In genomic region chr22:37206841-37207821, GRCh38 we compare ENCODE assay signal across 24 cellular contexts. TPM values are rescaled to one million over a fixed set of nuclear protein-coding genes. Genes with fewer than 3 reads are reported as not detected.
DNase-seq lines count a peak whose midpoint lies in the region; ATAC-seq, FAIRE-seq and TF ChIP-seq lines count a peak whose summit lies in the region.
"Had no signal": no experiment of that assay in that cellular context is flagged by ENCODE, and none has a peak within 500 bp of the region (broad histone marks: within the 10 kb centered on the region; RNA-seq: fewer than 3 reads in every experiment).

No MANE protein-coding gene starts in this region.

- no peak overlapping the region for H3K4me3 ChIP-seq in CD8-positive, alpha-beta T cell (ENCODE audit: low read depth, low read length)
- H3K4me3 ChIP-seq in HepG2 (replicated peaks in 1 of 3; ENCODE audit: insufficient read depth in 1 of 3, low read depth in 2 of 3, low read length in 3 of 3) = no peak overlapping the region
- no peak overlapping the region for H3K4me3 ChIP-seq in spleen
- H3K4me3 ChIP-seq: heart right ventricle, prostate gland, tibial nerve had no signal

- H3K27me3 Mint-ChIP-seq in activated T-cell treated with anti-CD3 and anti-CD28 coated beads, Interleukin-2, amount 50 U/mL, for 72 hours (ENCODE audit: low read depth) = no peaks in the 10 kb centered on the region
- no peaks in the 10 kb centered on the region for H3K27me3 Mint-ChIP-seq in CD8-positive, alpha-beta T cell (ENCODE audit: low read depth)

- peak; percentile 16 for DNase-seq in activated T-cell treated with anti-CD3 and anti-CD28 coated beads, Interleukin-2, amount 50 U/mL, for 1 hour
- no peak for DNase-seq in activated T-cell treated with anti-CD3 and anti-CD28 coated beads, Interleukin-2, amount 50 U/mL, for 72 hours
- peak in 2 of 7 experiments; percentile 20 to 47 for DNase-seq in CD8-positive, alpha-beta T cell
- DNase-seq in HepG2 (ENCODE audit: low spot score) (no peak), spleen (peak; percentile 71), NCI-H2196 treated with DMSO at 0.1 percent for 48 hours (lab: John Stamatoyannopoulos, UW; ENCODE audit: unreplicated experiment) (no peak)
- DNase-seq: cerebellar nuclear complex; heart right ventricle; midbrain; NCI-H2227 treated with DMSO at 0.1 percent for 48 hours; NCI-H748 treated with DMSO at 0.1 percent for 48 hours; nephron progenitor cell; stimulated activated CD4-positive, alpha-beta T cell treated with anti-CD3 and anti-CD28 coated beads, Interleukin-2, amount 100 ng/mL, for 24 hours had no signal

- TF ChIP-seq EP300 in HepG2 (IDR thresholded peaks at IDR 0.05; ENCODE audit: low read depth in 2 of 2, low read length in 2 of 2) (no peak), HepG2 (CRISPR knock-in tag; IDR thresholded peaks at IDR 0.05; ENCODE audit: borderline replicate concordance) (no peak)

- H3K9me3 Mint-ChIP-seq in activated T-cell treated with anti-CD3 and anti-CD28 coated beads, Interleukin-2, amount 50 U/mL, for 72 hours = no peaks in the 10 kb centered on the region
- H3K9me3 Mint-ChIP-seq in CD8-positive, alpha-beta T cell = no peaks in the 10 kb centered on the region
- H3K9me3 Mint-ChIP-seq: nephron progenitor cell had no signal

- intact Hi-C loops in CD8-positive, alpha-beta T cell (cut with DNase I, micrococcal nuclease) = no loop called here
- intact Hi-C loops in HepG2 (cut with micrococcal nuclease; ENCODE audit: unreplicated experiment) = no loop called here
- intact Hi-C loops in spleen (cut with DNase I; ENCODE audit: low total_unique reads) = no loop called here

- H3K36me3 ChIP-seq in CD8-positive, alpha-beta T cell (ENCODE audit: insufficient read depth, low read length) = no peaks in the 10 kb centered on the region
- H3K36me3 ChIP-seq in HepG2 (replicated peaks in 1 of 2; ENCODE audit: control insufficient read depth in 1 of 2, insufficient read depth in 2 of 2, low read length in 2 of 2) = no peaks in the 10 kb centered on the region
- H3K36me3 ChIP-seq in spleen = no peaks in the 10 kb centered on the region
- H3K36me3 ChIP-seq: heart right ventricle, prostate gland, tibial nerve had no signal

- no peak for FAIRE-seq in HepG2 (lab: Jason Lieb, UNC)

- TF ChIP-seq RAD21 in HepG2 (CRISPR knock-in tag; IDR thresholded peaks at IDR 0.05) = no peak

- H3K27ac Mint-ChIP-seq in activated T-cell treated with anti-CD3 and anti-CD28 coated beads, Interleukin-2, amount 50 U/mL, for 72 hours = no peak overlapping the region
- peak overlapping the region; percentile 92 for H3K27ac Mint-ChIP-seq in CD8-positive, alpha-beta T cell
- H3K27ac Mint-ChIP-seq: nephron progenitor cell had no signal

- in situ Hi-C loops in HepG2 (cut with HindIII; ENCODE audit: extremely low pct_ligation_motif_present, low pct_unique_long_range_greater_than_20kb) = no loop called here

- no peak overlapping the region for H3K27ac ChIP-seq in CD8-positive, alpha-beta T cell (ENCODE audit: low read depth, low read length)
- H3K27ac ChIP-seq in HepG2 (ENCODE audit: extremely low read length, insufficient read depth, low read length) = no peak overlapping the region
- no peak overlapping the region for H3K27ac ChIP-seq in spleen
- H3K27ac ChIP-seq: epithelial cell of prostate, heart right ventricle, KMS-11, prostate gland, tibial nerve had no signal

- no peak overlapping the region for H2AFZ ChIP-seq in HepG2 (ENCODE audit: low read length)

- no peaks in the 10 kb centered on the region for H3K79me2 ChIP-seq in HepG2 (ENCODE audit: insufficient read depth, low read length)

- 82% methylated on average over 17 of the region's 71 CpGs for WGBS in HepG2 (ENCODE audit: low lambda C conversion rate)
- WGBS in spleen, 5 donors = 89 to 94% (median 91%) methylated on average over 51 to 71 of the region's 71 CpGs

- CTCF ChIA-PET in CD8-positive, alpha-beta T cell (lab: Charles Lee) = interaction anchor here (0.7 to 2.4 kb wide), 6 partner anchors 11 to 53 kb away, joined by 3 to 9 read pairs (median 4); no protein-coding TSS in a partner anchor
- CTCF ChIA-PET in HepG2 (lab: Yijun Ruan, JAX; ENCODE audit: low intra/inter-chr PET ratio, low total read pairs) = no interaction called here

- H3K4me2 ChIP-seq in HepG2 (ENCODE audit: low read depth, low read length) = no peak overlapping the region
- H3K4me2 ChIP-seq: KMS-11 had no signal

- no peak for TF ChIP-seq CTCF in CD8-positive, alpha-beta T cell (IDR thresholded peaks at IDR 0.05)
- TF ChIP-seq CTCF in HepG2 (CRISPR knock-in tag; IDR thresholded peaks at IDR 0.05) (no peak), spleen (IDR thresholded peaks at IDR 0.05 in 8 of 11, conservative IDR thresholded peaks at IDR 0.05 in 3 of 11) (no peak)

- H3K27me3 ChIP-seq in CD8-positive, alpha-beta T cell (ENCODE audit: insufficient read depth, low read length) = no peaks in the 10 kb centered on the region
- H3K27me3 ChIP-seq in HepG2 (ENCODE audit: control insufficient read depth in 1 of 2, insufficient read depth in 2 of 2, low read length in 2 of 2) = peaks cover 0 to 12% of the 10 kb centered on the region in 2 experiments; a peak in 3 of 5 replicates
- peaks cover 0 to 8% (median 0%) of the 10 kb centered on the region in 7 donors for H3K27me3 ChIP-seq in spleen (replicated peaks in 1 of 7)

- POLR2A ChIA-PET in CD8-positive, alpha-beta T cell (lab: Charles Lee) = interaction anchor here (1.0 to 4.4 kb wide), 4 partner anchors 7 to 37 kb away, joined by 4 to 13 read pairs (median 7); partner anchors contain the start of gene RAC2
- POLR2A ChIA-PET in HepG2 (lab: Yijun Ruan, JAX) = no interaction called here

- H3K9ac ChIP-seq in HepG2 (ENCODE audit: insufficient read depth, low read depth, low read length) = no peak overlapping the region
- H3K9ac ChIP-seq: KMS-11 had no signal

- H3K4me1 Mint-ChIP-seq in activated T-cell treated with anti-CD3 and anti-CD28 coated beads, Interleukin-2, amount 50 U/mL, for 72 hours (ENCODE audit: low read depth) = peaks cover 49% of the 10 kb centered on the region
- peaks cover 67% of the 10 kb centered on the region for H3K4me1 Mint-ChIP-seq in CD8-positive, alpha-beta T cell (ENCODE audit: low read depth)

- H3K9me3 ChIP-seq in CD8-positive, alpha-beta T cell (ENCODE audit: low read length) = no peaks in the 10 kb centered on the region
- H3K9me3 ChIP-seq in HepG2 (ENCODE audit: low read length) = no peaks in the 10 kb centered on the region
- H3K9me3 ChIP-seq in spleen = no peaks in the 10 kb centered on the region
- H3K9me3 ChIP-seq: heart right ventricle, prostate gland, tibial nerve had no signal

- no peaks in the 10 kb centered on the region for H4K20me1 ChIP-seq in HepG2 (ENCODE audit: insufficient read depth, low read length)

- no peak for ATAC-seq in activated T-cell treated with anti-CD3 and anti-CD28 coated beads, Interleukin-2, amount 50 U/mL, for 72 hours (replicated peaks in 1 of 2)
- ATAC-seq in CD8-positive, alpha-beta T cell = no peak
- ATAC-seq in HepG2 (no peak), SK-N-SH treated with all-trans-retinoic acid at 6 μM for 48 hours (no peak), HG03457 (IDR thresholded peaks at IDR 0.05; ENCODE audit: unreplicated experiment) (no peak)
- ATAC-seq: heart right ventricle, left lobe of liver had no signal

- H3K36me3 Mint-ChIP-seq in activated T-cell treated with anti-CD3 and anti-CD28 coated beads, Interleukin-2, amount 50 U/mL, for 72 hours (ENCODE audit: insufficient read depth in 2 of 2) = no peaks in the 10 kb centered on the region
- peaks cover 2% of the 10 kb centered on the region for H3K36me3 Mint-ChIP-seq in CD8-positive, alpha-beta T cell

- BruUV-seq in HepG2 (replicated peaks; lab: Mats Ljungman, UMichigan) = no TSS peak

- H3K4me3 Mint-ChIP-seq in activated T-cell treated with anti-CD3 and anti-CD28 coated beads, Interleukin-2, amount 50 U/mL, for 72 hours = no peak overlapping the region
- peak overlapping the region; percentile 37 for H3K4me3 Mint-ChIP-seq in CD8-positive, alpha-beta T cell
- H3K4me3 Mint-ChIP-seq: nephron progenitor cell had no signal

- H3K4me1 ChIP-seq in CD8-positive, alpha-beta T cell (ENCODE audit: insufficient read depth, low read length) = peaks cover 83% of the 10 kb centered on the region
- H3K4me1 ChIP-seq in HepG2 (ENCODE audit: insufficient read depth, low read length) (peaks cover 16% of the 10 kb centered on the region), spleen (no peaks in the 10 kb centered on the region)
- H3K4me1 ChIP-seq: prostate gland, tibial nerve had no signal

- no peak for TF ChIP-seq POLR2A in HepG2 (IDR thresholded peaks at IDR 0.05; ENCODE audit: insufficient read depth in 1 of 2, low read depth in 2 of 2, low read length in 2 of 2)
- TF ChIP-seq POLR2A in spleen (IDR thresholded peaks at IDR 0.05) = no peak

RNA-seq across cellular contexts. Expression of gene SSTR3, which starts 5.1 kb away (rescaled TPM):
- 10 to 100 TPM in 1 of 2 donors, 1 to 10 TPM in 1; 10.0 to 14.6 TPM for total RNA-seq in activated T-cell treated with anti-CD3 and anti-CD28 coated beads, Interleukin-2, amount 50 U/mL, for 72 hours
- total RNA-seq in CD8-positive, alpha-beta T cell = 1 to 10 TPM; 2.6 to 3.1 TPM
- total RNA-seq in HepG2 (2016; rRNA removed; fragmentation: Illumina TruSeq; extraction: Trizol) (0.39 and 0.64 TPM in 2 replicates), spleen (1 to 10 TPM in 3 of 7 donors, under 1 TPM in 4; 0.56 to 2.0 (median 0.95) TPM)
- total RNA-seq in HepG2 (2016; cell fraction: cytosol; rRNA removed; fragmentation: Illumina TruSeq; extraction: Trizol; ENCODE audit: low read depth) = 0.09 and 0.10 TPM in 2 replicates
- 0.39 and 0.49 TPM in 2 replicates for total RNA-seq in HepG2 (2016; cell fraction: insoluble cytoplasmic fraction; rRNA removed; fragmentation: Illumina TruSeq; extraction: Trizol)
- total RNA-seq in HepG2 (2016; cell fraction: membrane; rRNA removed; fragmentation: Illumina TruSeq; extraction: Trizol) = 0.25 and 0.38 TPM in 2 replicates
- 0.60 and 0.65 TPM in 2 replicates for total RNA-seq in HepG2 (2016; cell fraction: nucleus; rRNA removed; fragmentation: Illumina TruSeq; extraction: Trizol)
- polyA plus RNA-seq in HepG2 (2011; rRNA removed) (0.08 and 0.09 TPM in 2 replicates), spleen (1 to 10 TPM; 1.2 to 2.0 (median 1.5) TPM)
- polyA plus RNA-seq in HepG2 (2011; cell fraction: cytosol; rRNA removed) = 0.07 and 0.09 TPM in 2 replicates
- polyA plus RNA-seq in HepG2 (2011; cell fraction: nucleus; rRNA removed) = 0.21 and 0.35 TPM in 2 replicates
- 0.04 and 0.05 TPM in 2 replicates for polyA plus RNA-seq in HepG2 (2012)
- 0.06 and 0.11 TPM in 2 replicates for polyA plus RNA-seq in HepG2 (2016; cell fraction: cytosol; fragmentation: Illumina TruSeq; extraction: Trizol; ENCODE audit: low read depth)
- 0.24 and 0.28 TPM in 2 replicates for polyA plus RNA-seq in HepG2 (2016; cell fraction: insoluble cytoplasmic fraction; fragmentation: Illumina TruSeq; extraction: Trizol; ENCODE audit: low read depth)
- 0.11 and 0.14 TPM in 2 replicates for polyA plus RNA-seq in HepG2 (2016; cell fraction: membrane; fragmentation: Illumina TruSeq; extraction: Trizol; ENCODE audit: low read depth)
- 0.53 and 0.95 TPM in 2 replicates for polyA plus RNA-seq in HepG2 (2016; cell fraction: nucleus; fragmentation: Illumina TruSeq; extraction: Trizol; ENCODE audit: insufficient read depth, low read depth)
- 0.07 and 0.30 TPM in 2 replicates for polyA minus RNA-seq in HepG2 (2011; rRNA and poly(A)+ RNA removed; ENCODE audit: low replicate concordance)
- not detected in 2 replicates for polyA minus RNA-seq in HepG2 (2011; cell fraction: cytosol; rRNA and poly(A)+ RNA removed)
- polyA minus RNA-seq in HepG2 (2011; cell fraction: nucleus; rRNA and poly(A)+ RNA removed) = 0.13 TPM in 1 of 2 replicates, not detected in the other
- total RNA-seq: fibroblast of villous mesenchyme, heart right ventricle, HT1080, left lobe of liver, skeletal muscle tissue, tibial nerve had no signal
- polyA plus RNA-seq: BJ, heart right ventricle had no signal

RNA-seq across cellular contexts. Expression of gene C1QTNF6, which starts 19.1 kb away (rescaled TPM):
- 10 to 100 TPM; 22.7 to 30.0 TPM for total RNA-seq in activated T-cell treated with anti-CD3 and anti-CD28 coated beads, Interleukin-2, amount 50 U/mL, for 72 hours
- 10 to 100 TPM; 12.0 to 12.9 TPM for total RNA-seq in CD8-positive, alpha-beta T cell
- total RNA-seq in HepG2 (2016; rRNA removed; fragmentation: Illumina TruSeq; extraction: Trizol) (1.5 and 2.7 TPM in 2 replicates), spleen (10 to 100 TPM in 1 of 7 donors, 1 to 10 TPM in 6; 5.3 to 10.3 (median 6.9) TPM)
- 0.40 and 0.97 TPM in 2 replicates for total RNA-seq in HepG2 (2016; cell fraction: cytosol; rRNA removed; fragmentation: Illumina TruSeq; extraction: Trizol; ENCODE audit: low read depth)
- total RNA-seq in HepG2 (2016; cell fraction: insoluble cytoplasmic fraction; rRNA removed; fragmentation: Illumina TruSeq; extraction: Trizol) = 1.1 and 2.5 TPM in 2 replicates
- total RNA-seq in HepG2 (2016; cell fraction: membrane; rRNA removed; fragmentation: Illumina TruSeq; extraction: Trizol) = 1.7 and 1.8 TPM in 2 replicates
- 4.5 and 5.3 TPM in 2 replicates for total RNA-seq in HepG2 (2016; cell fraction: nucleus; rRNA removed; fragmentation: Illumina TruSeq; extraction: Trizol)
- polyA plus RNA-seq in HepG2 (2011; rRNA removed) (6.9 and 10.7 TPM in 2 replicates), spleen (1 to 10 TPM; 7.7 to 8.9 (median 8.8) TPM)
- polyA plus RNA-seq in HepG2 (2011; cell fraction: cytosol; rRNA removed) = 3.0 and 4.1 TPM in 2 replicates
- polyA plus RNA-seq in HepG2 (2011; cell fraction: nucleus; rRNA removed) = 39.8 and 43.2 TPM in 2 replicates
- polyA plus RNA-seq in HepG2 (2012) = 4.1 and 5.1 TPM in 2 replicates
- 0.60 and 1.2 TPM in 2 replicates for polyA plus RNA-seq in HepG2 (2016; cell fraction: cytosol; fragmentation: Illumina TruSeq; extraction: Trizol; ENCODE audit: low read depth)
- 1.7 and 1.9 TPM in 2 replicates for polyA plus RNA-seq in HepG2 (2016; cell fraction: insoluble cytoplasmic fraction; fragmentation: Illumina TruSeq; extraction: Trizol; ENCODE audit: low read depth)
- polyA plus RNA-seq in HepG2 (2016; cell fraction: membrane; fragmentation: Illumina TruSeq; extraction: Trizol; ENCODE audit: low read depth) = 1.6 and 1.8 TPM in 2 replicates
- polyA plus RNA-seq in HepG2 (2016; cell fraction: nucleus; fragmentation: Illumina TruSeq; extraction: Trizol; ENCODE audit: insufficient read depth, low read depth) = 8.4 and 10.3 TPM in 2 replicates
- 8.3 and 36.4 TPM in 2 replicates for polyA minus RNA-seq in HepG2 (2011; rRNA and poly(A)+ RNA removed; ENCODE audit: low replicate concordance)
- polyA minus RNA-seq in HepG2 (2011; cell fraction: cytosol; rRNA and poly(A)+ RNA removed) = 2.5 and 4.0 TPM in 2 replicates
- 18.0 and 21.3 TPM in 2 replicates for polyA minus RNA-seq in HepG2 (2011; cell fraction: nucleus; rRNA and poly(A)+ RNA removed)

RNA-seq across cellular contexts. Expression of gene RAC2, which starts 36.9 kb away (rescaled TPM):
- total RNA-seq in activated T-cell treated with anti-CD3 and anti-CD28 coated beads, Interleukin-2, amount 50 U/mL, for 72 hours = 100 to 1,000 TPM; 620 to 681 TPM
- total RNA-seq in CD8-positive, alpha-beta T cell = 100 to 1,000 TPM; 152 to 159 TPM
- total RNA-seq in HepG2 (2016; rRNA removed; fragmentation: Illumina TruSeq; extraction: Trizol) = not detected in 2 replicates
- total RNA-seq in HepG2 (2016; cell fraction: cytosol; rRNA removed; fragmentation: Illumina TruSeq; extraction: Trizol; ENCODE audit: low read depth) = 0.18 TPM in 1 of 2 replicates, not detected in the other
- not detected in 2 replicates for total RNA-seq in HepG2 (2016; cell fraction: insoluble cytoplasmic fraction; rRNA removed; fragmentation: Illumina TruSeq; extraction: Trizol)
- total RNA-seq in HepG2 (2016; cell fraction: membrane; rRNA removed; fragmentation: Illumina TruSeq; extraction: Trizol) = 0.28 TPM in 1 of 2 replicates, not detected in the other
- not detected in 2 replicates for total RNA-seq in HepG2 (2016; cell fraction: nucleus; rRNA removed; fragmentation: Illumina TruSeq; extraction: Trizol)
- polyA plus RNA-seq in HepG2 (2011; rRNA removed) = 0.73 and 0.86 TPM in 2 replicates
- polyA plus RNA-seq in HepG2 (2011; cell fraction: cytosol; rRNA removed) = 0.35 and 0.56 TPM in 2 replicates
- 0.61 and 0.68 TPM in 2 replicates for polyA plus RNA-seq in HepG2 (2011; cell fraction: nucleus; rRNA removed)
- polyA plus RNA-seq in HepG2 (2012) = 0.39 TPM in 1 of 2 replicates, not detected in the other
- 0.14 and 0.26 TPM in 2 replicates for polyA plus RNA-seq in HepG2 (2016; cell fraction: cytosol; fragmentation: Illumina TruSeq; extraction: Trizol; ENCODE audit: low read depth)
- polyA plus RNA-seq in HepG2 (2016; cell fraction: insoluble cytoplasmic fraction; fragmentation: Illumina TruSeq; extraction: Trizol; ENCODE audit: low read depth) = 0.21 TPM in 1 of 2 replicates, not detected in the other
- polyA plus RNA-seq in HepG2 (2016; cell fraction: membrane; fragmentation: Illumina TruSeq; extraction: Trizol; ENCODE audit: low read depth) = 0.16 and 0.20 TPM in 2 replicates
- 0.45 TPM in 1 of 2 replicates, not detected in the other for polyA plus RNA-seq in HepG2 (2016; cell fraction: nucleus; fragmentation: Illumina TruSeq; extraction: Trizol; ENCODE audit: insufficient read depth, low read depth)
- 0.64 and 2.0 TPM in 2 replicates for polyA minus RNA-seq in HepG2 (2011; rRNA and poly(A)+ RNA removed; ENCODE audit: low replicate concordance)
- polyA minus RNA-seq in HepG2 (2011; cell fraction: cytosol; rRNA and poly(A)+ RNA removed) = not detected in 2 replicates
- 0.37 TPM in 1 of 2 replicates, not detected in the other for polyA minus RNA-seq in HepG2 (2011; cell fraction: nucleus; rRNA and poly(A)+ RNA removed)
- total RNA-seq in spleen = 100 to 1,000 TPM; 270 to 493 (median 363) TPM
- 100 to 1,000 TPM; 389 to 421 (median 410) TPM for polyA plus RNA-seq in spleen

RNA-seq across cellular contexts. Expression of gene IL2RB, which starts 57.4 kb away (rescaled TPM):
- 100 to 1,000 TPM; 313 to 440 TPM for total RNA-seq in activated T-cell treated with anti-CD3 and anti-CD28 coated beads, Interleukin-2, amount 50 U/mL, for 72 hours
- total RNA-seq in CD8-positive, alpha-beta T cell = 100 to 1,000 TPM; 121 to 129 TPM
- total RNA-seq in HepG2 (2016; rRNA removed; fragmentation: Illumina TruSeq; extraction: Trizol) (not detected in 2 replicates), spleen (10 to 100 TPM; 20.6 to 75.2 (median 51.5) TPM)
- not detected in 2 replicates for total RNA-seq in HepG2 (2016; cell fraction: cytosol; rRNA removed; fragmentation: Illumina TruSeq; extraction: Trizol; ENCODE audit: low read depth)
- not detected in 2 replicates for total RNA-seq in HepG2 (2016; cell fraction: insoluble cytoplasmic fraction; rRNA removed; fragmentation: Illumina TruSeq; extraction: Trizol)
- not detected in 2 replicates for total RNA-seq in HepG2 (2016; cell fraction: membrane; rRNA removed; fragmentation: Illumina TruSeq; extraction: Trizol)
- not detected in 2 replicates for total RNA-seq in HepG2 (2016; cell fraction: nucleus; rRNA removed; fragmentation: Illumina TruSeq; extraction: Trizol)
- polyA plus RNA-seq in HepG2 (2011; rRNA removed) (0.05 TPM in 1 of 2 replicates, not detected in the other), spleen (1 to 10 TPM; 3.7 to 5.9 (median 3.9) TPM)
- 0.10 TPM in 1 of 2 replicates, not detected in the other for polyA plus RNA-seq in HepG2 (2011; cell fraction: cytosol; rRNA removed)
- polyA plus RNA-seq in HepG2 (2011; cell fraction: nucleus; rRNA removed) = 0.09 TPM in 1 of 2 replicates, not detected in the other
- polyA plus RNA-seq in HepG2 (2012) = 0.03 TPM in 1 of 2 replicates, not detected in the other
- polyA plus RNA-seq in HepG2 (2016; cell fraction: cytosol; fragmentation: Illumina TruSeq; extraction: Trizol; ENCODE audit: low read depth) = not detected in 2 replicates
- polyA plus RNA-seq in HepG2 (2016; cell fraction: insoluble cytoplasmic fraction; fragmentation: Illumina TruSeq; extraction: Trizol; ENCODE audit: low read depth) = not detected in 2 replicates
- polyA plus RNA-seq in HepG2 (2016; cell fraction: membrane; fragmentation: Illumina TruSeq; extraction: Trizol; ENCODE audit: low read depth) = not detected in 2 replicates
- not detected in 2 replicates for polyA plus RNA-seq in HepG2 (2016; cell fraction: nucleus; fragmentation: Illumina TruSeq; extraction: Trizol; ENCODE audit: insufficient read depth, low read depth)
- 0.06 TPM in 1 of 2 replicates, not detected in the other for polyA minus RNA-seq in HepG2 (2011; rRNA and poly(A)+ RNA removed; ENCODE audit: low replicate concordance)
- not detected in 2 replicates for polyA minus RNA-seq in HepG2 (2011; cell fraction: cytosol; rRNA and poly(A)+ RNA removed)
- polyA minus RNA-seq in HepG2 (2011; cell fraction: nucleus; rRNA and poly(A)+ RNA removed) = not detected in 2 replicates

Comparison
In these comparisons a context has a peak if more than half of its experiments do, and no peak if none do; other contexts are left out.
1. DNase-seq: peak in activated T-cell treated with anti-CD3 and anti-CD28 coated beads, Interleukin-2, amount 50 U/mL, for 1 hour (single experiment) and spleen (single experiment); none in activated T-cell treated with anti-CD3 and anti-CD28 coated beads, Interleukin-2, amount 50 U/mL, for 72 hours (0 of 2), HepG2 (single experiment) and NCI-H2196 treated with DMSO at 0.1 percent for 48 hours (single experiment).
2. RNA of gene RAC2, which starts 36.9 kb away (total RNA-seq): 620 to 681 TPM in activated T-cell treated with anti-CD3 and anti-CD28 coated beads, Interleukin-2, amount 50 U/mL, for 72 hours, 270 to 493 TPM in spleen and 152 to 159 TPM in CD8-positive, alpha-beta T cell; 0.18 to 0.28 TPM in HepG2; every median in the first group is over 100 times any median in the second.